Comparison of ENCODE assay signal across 20 cellular contexts in genomic region chr4:96183630-96184029, GRCh38.
DNase-seq lines count a peak whose midpoint lies in the region; ATAC-seq lines count a peak whose summit lies in the region.
"Had no signal": no experiment of that assay in that cellular context is flagged by ENCODE, and none has a peak within 500 bp of the region (broad histone marks: within the 10 kb centered on the region; RNA-seq: fewer than 3 reads in every experiment).

No MANE protein-coding gene starts in this region.

- DNase-seq in SIG-M5 treated with dmso at 0.1 percent for 504 hours (lab: John Stamatoyannopoulos, UW; ENCODE audit: unreplicated experiment) = peak; percentile 9
- DNase-seq in SIG-M5 (lab: John Stamatoyannopoulos, UW) = no peak
- peak; percentile 92 for DNase-seq in NCI-H2029 (lab: John Stamatoyannopoulos, UW)
- peak; percentile 86 for DNase-seq in NCI-H748 treated with DMSO at 0.1 percent for 48 hours (lab: John Stamatoyannopoulos, UW)
- no peak for DNase-seq in head of caudate nucleus
- no peak for DNase-seq in kidney tubule cell (ENCODE audit: low spot score)
- no peak for DNase-seq in effector CD8-positive, alpha-beta T cell (lab: John Stamatoyannopoulos, UW)
- DNase-seq: activated CD8-positive, alpha-beta T cell treated with anti-CD3 and anti-CD28 coated beads, Interleukin-2, amount 10 ng/mL, durations not matched to agents 7 days and 5 days; activated gamma-delta T cell treated with Interleukin-2 at 50 U/mL for 16 hours; HCEC 1CT; islet precursor cell; Karpas-422; midbrain; NCI-H2171 treated with DMSO at 0.1 percent for 48 hours; spleen; stimulated activated CD4-positive, alpha-beta T cell treated with anti-CD3 and anti-CD28 coated beads, Interleukin-2, amount 100 ng/mL, for 48 hours; upper lobe of right lung had no signal

- intact Hi-C loops in head of caudate nucleus (cut with DNase I) = no loop called here

- no peak for ATAC-seq in HG03378 (IDR thresholded peaks at IDR 0.05; ENCODE audit: unreplicated experiment)
- ATAC-seq: activated CD8-positive, alpha-beta T cell treated with anti-CD3 and anti-CD28 coated beads, Interleukin-2, amount 10 ng/mL, durations not matched to agents 7 days and 5 days; natural killer cell treated with Interleukin-12 subunit alpha and Interleukin-12 subunit beta and Interleukin-15 and Interleukin-18, amount 100 ng/mL, for 72 hours; stimulated activated effector memory CD8-positive, alpha-beta T cell treated with anti-CD3 and anti-CD28 coated beads, Interleukin-12 subunit alpha, Interleukin-12 subunit beta, amount 100 ng/mL, for 72 hours; upper lobe of right lung had no signal

Comparison
In these comparisons a context has a peak if more than half of its experiments do, and no peak if none do; other contexts are left out.
1. DNase-seq: peak in SIG-M5 treated with dmso at 0.1 percent for 504 hours (single experiment), NCI-H2029 (single experiment) and NCI-H748 treated with DMSO at 0.1 percent for 48 hours (single experiment); none in SIG-M5 (single experiment), head of caudate nucleus (0 of 42), kidney tubule cell (single experiment) and effector CD8-positive, alpha-beta T cell (single experiment).